ENCODE assay signal across 32 cellular contexts in genomic region chr10:35237766-35238512, GRCh38.
"Had no signal": no experiment of that assay in that cellular context is flagged by ENCODE, and none has a peak within 500 bp of the region (broad histone marks: within the 10 kb centered on the region; RNA-seq: fewer than 3 reads in every experiment).

No MANE protein-coding gene starts in this region.

- ATAC-seq: activated CD8-positive, alpha-beta memory T cell treated with anti-CD3 and anti-CD28 coated beads, Interleukin-2, amount 10 ng/mL, durations not matched to agents 7 days and 5 days; Panc1; Right ventricle myocardium inferior; SK-N-SH treated with all-trans-retinoic acid at 6 μM for 48 hours had no signal

- H3K9ac ChIP-seq: KMS-11 had no signal

- H3K36me3 Mint-ChIP-seq: activated CD8-positive, alpha-beta memory T cell treated with anti-CD3 and anti-CD28 coated beads, Interleukin-2, amount 10 ng/mL, durations not matched to agents 7 days and 5 days; activated naive CD8-positive, alpha-beta T cell; brain had no signal

- H3K27me3 Mint-ChIP-seq: activated CD4-positive, alpha-beta T cell treated with anti-CD3 and anti-CD28 coated beads, Interleukin-2, amount 10 ng/mL, durations not matched to agents 24 days and 14 days; activated CD8-positive, alpha-beta memory T cell treated with anti-CD3 and anti-CD28 coated beads, Interleukin-2, amount 10 ng/mL, durations not matched to agents 7 days and 5 days; activated T-cell treated with anti-CD3 and anti-CD28 coated beads, Interleukin-2, amount 50 U/mL, for 24 hours; brain had no signal

- H3K4me3 Mint-ChIP-seq: activated B cell treated with CpG ODN at 0.5 μM for 24 hours; activated CD4-positive, alpha-beta T cell treated with anti-CD3 and anti-CD28 coated beads, Interleukin-2, amount 10 ng/mL, durations not matched to agents 24 days and 14 days; activated CD8-positive, alpha-beta memory T cell treated with anti-CD3 and anti-CD28 coated beads, Interleukin-2, amount 10 ng/mL, durations not matched to agents 7 days and 5 days; activated naive CD8-positive, alpha-beta T cell; activated T-cell treated with anti-CD3 and anti-CD28 coated beads, Interleukin-2, amount 50 U/mL, for 24 hours; activated T-helper 1 cell treated with anti-CD3 and anti-CD28 coated beads, Interleukin-12 subunit alpha, Interleukin-12 subunit beta, Interleukin-2, Interleukin-4 antibody, amounts not matched to agents 30 ng/mL and 10 ng/mL and 1 ng/mL, durations not matched to agents 14 hours and 24 hours and 36 hours; brain; central memory CD8-positive, alpha-beta T cell; T-helper 1 cell treated with Interleukin-12 subunit alpha and Interleukin-12 subunit beta and Interleukin-4 antibody, amounts not matched to agents 30 μg/mL and 1 μg/mL, for 36 hours had no signal

- H3K9me3 Mint-ChIP-seq: activated B cell treated with CpG ODN at 0.5 μM for 24 hours; activated CD4-positive, alpha-beta T cell treated with anti-CD3 and anti-CD28 coated beads, Interleukin-2, amount 10 ng/mL, durations not matched to agents 24 days and 14 days; activated T-cell treated with anti-CD3 and anti-CD28 coated beads, Interleukin-2, amount 50 U/mL, for 24 hours; activated T-helper 1 cell treated with anti-CD3 and anti-CD28 coated beads, Interleukin-12 subunit alpha, Interleukin-12 subunit beta, Interleukin-2, Interleukin-4 antibody, amounts not matched to agents 30 ng/mL and 10 ng/mL and 1 ng/mL, durations not matched to agents 14 hours and 24 hours and 36 hours; central memory CD8-positive, alpha-beta T cell; T-helper 1 cell treated with Interleukin-12 subunit alpha and Interleukin-12 subunit beta and Interleukin-4 antibody, amounts not matched to agents 30 μg/mL and 1 μg/mL, for 36 hours had no signal

- H3K27ac Mint-ChIP-seq: activated B cell treated with CpG ODN at 0.5 μM for 24 hours; activated CD4-positive, alpha-beta T cell treated with anti-CD3 and anti-CD28 coated beads, Interleukin-2, amount 10 ng/mL, durations not matched to agents 24 days and 14 days; activated CD8-positive, alpha-beta memory T cell treated with anti-CD3 and anti-CD28 coated beads, Interleukin-2, amount 10 ng/mL, durations not matched to agents 7 days and 5 days; activated naive CD8-positive, alpha-beta T cell; activated T-cell treated with anti-CD3 and anti-CD28 coated beads, Interleukin-2, amount 50 U/mL, for 24 hours; activated T-helper 1 cell treated with anti-CD3 and anti-CD28 coated beads, Interleukin-12 subunit alpha, Interleukin-12 subunit beta, Interleukin-2, Interleukin-4 antibody, amounts not matched to agents 30 ng/mL and 10 ng/mL and 1 ng/mL, durations not matched to agents 14 hours and 24 hours and 36 hours; brain; T-helper 1 cell treated with Interleukin-12 subunit alpha and Interleukin-12 subunit beta and Interleukin-4 antibody, amounts not matched to agents 30 μg/mL and 1 μg/mL, for 36 hours had no signal

- FAIRE-seq: astrocyte had no signal

- H3K4me3 ChIP-seq: MG63, SJSA1 had no signal

- H3K27me3 ChIP-seq: MG63, SJSA1 had no signal

- H3K4me1 ChIP-seq: SJSA1 had no signal

- H3K4me2 ChIP-seq: KMS-11 had no signal

- H3K4me1 Mint-ChIP-seq: activated B cell treated with CpG ODN at 0.5 μM for 24 hours; activated CD4-positive, alpha-beta T cell treated with anti-CD3 and anti-CD28 coated beads, Interleukin-2, amount 10 ng/mL, durations not matched to agents 24 days and 14 days; activated CD8-positive, alpha-beta memory T cell treated with anti-CD3 and anti-CD28 coated beads, Interleukin-2, amount 10 ng/mL, durations not matched to agents 7 days and 5 days; brain; central memory CD8-positive, alpha-beta T cell had no signal

- H3K27ac ChIP-seq: KMS-11, SJSA1 had no signal

- H3K36me3 ChIP-seq: MG63, SJSA1 had no signal

- DNase-seq: activated B cell treated with CpG ODN at 0.5 μM for 24 hours; activated CD4-positive, alpha-beta T cell treated with anti-CD3 and anti-CD28 coated beads for 1 hour; activated CD4-positive, alpha-beta T cell treated with anti-CD3 and anti-CD28 coated beads, Interleukin-2, amount 10 ng/mL, durations not matched to agents 24 days and 14 days; activated CD4-positive, alpha-beta T cell treated with anti-CD3 and anti-CD28 coated beads, Interleukin-2, amount 50 U/mL, for 48 hours; activated CD8-positive, alpha-beta memory T cell treated with anti-CD3 and anti-CD28 coated beads, Interleukin-2, amount 10 ng/mL, durations not matched to agents 7 days and 5 days; activated effector memory CD4-positive, alpha-beta T cell treated with anti-CD3 and anti-CD28 coated beads, Interleukin-2, amount 50 U/mL, for 16 hours; activated naive CD4-positive, alpha-beta T cell treated with Interleukin-2 at 50 U/mL for 16 hours; activated T-cell treated with anti-CD3 and anti-CD28 coated beads, Interleukin-2, amount 50 U/mL, for 24 hours; amygdala; MG63; MV-4-11; NCI-H1092 treated with DMSO at 0.1 percent for 48 hours; NCI-H1417 treated with DMSO at 0.1 percent for 48 hours; NCI-H1694; NCI-H2029; NCI-H2171 treated with DMSO at 0.1 percent for 48 hours; NCI-H226; NCI-H526; NCI-H82; RPMI8226; SW 1271 had no signal

- H3K9me3 ChIP-seq: MG63, SJSA1 had no signal
